2 cellular contexts compared by ENCODE assay signal in genomic region chrX:112391313-112391712, GRCh38.
TF ChIP-seq lines count a peak whose summit lies in the region.

No MANE protein-coding gene starts in this region.

TF ChIP-seq in GM23338, 12 proteins besides CTCF, POLR2A, EP300 and RAD21 (continued from another document):
- TF ChIP-seq EZH2phosphoT487 (IDR thresholded peaks at IDR 0.05; ENCODE audit: unreplicated experiment) (no peak), CREB1 (CRISPR knock-in tag; IDR thresholded peaks at IDR 0.05; ENCODE audit: low read depth) (no peak), REST (IDR thresholded peaks at IDR 0.05; ENCODE audit: unreplicated experiment) (no peak), ZNF331 (CRISPR knock-in tag; IDR thresholded peaks at IDR 0.05; ENCODE audit: low read depth) (no peak), POLR2AphosphoS5 (IDR thresholded peaks at IDR 0.05; ENCODE audit: low read depth) (no peak), NANOG (IDR thresholded peaks at IDR 0.05; ENCODE audit: borderline replicate concordance) (no peak), JUNB (IDR thresholded peaks at IDR 0.05; ENCODE audit: unreplicated experiment) (no peak), ZNF462 (CRISPR knock-in tag; IDR thresholded peaks at IDR 0.05) (no peak), STAT1 (IDR thresholded peaks at IDR 0.05; ENCODE audit: unreplicated experiment) (no peak), ETS1 (IDR thresholded peaks at IDR 0.05) (no peak)

TF ChIP-seq in H1, 55 proteins besides CTCF, POLR2A, EP300 and RAD21:
- TF ChIP-seq, protein P1, sequence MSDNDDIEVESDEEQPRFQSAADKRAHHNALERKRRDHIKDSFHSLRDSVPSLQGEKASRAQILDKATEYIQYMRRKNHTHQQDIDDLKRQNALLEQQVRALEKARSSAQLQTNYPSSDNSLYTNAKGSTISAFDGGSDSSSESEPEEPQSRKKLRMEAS (IDR thresholded peaks at IDR 0.05) = no peak
- TF ChIP-seq KDM5A (IDR thresholded peaks at IDR 0.05; ENCODE audit: low read length) = no peak
- no peak for TF ChIP-seq JUN (IDR thresholded peaks at IDR 0.05; ENCODE audit: low read depth, low read length)
- TF ChIP-seq TEAD4 (IDR thresholded peaks at IDR 0.05; ENCODE audit: low read depth, low read length) = no peak
- TF ChIP-seq GABPA (IDR thresholded peaks at IDR 0.05; ENCODE audit: borderline replicate concordance, insufficient read depth, low read length) = no peak
- TF ChIP-seq TAF1 (IDR thresholded peaks at IDR 0.05; ENCODE audit: low read depth, low read length) = no peak
- TF ChIP-seq HDAC2 (IDR thresholded peaks at IDR 0.05; ENCODE audit: borderline replicate concordance in 1 of 2, low read depth in 2 of 2, low read length in 2 of 2) = no peak
- no peak for TF ChIP-seq GTF2F1 (IDR thresholded peaks at IDR 0.05; ENCODE audit: borderline replicate concordance, low read depth, low read length)
- no peak for TF ChIP-seq YY1 (IDR thresholded peaks at IDR 0.05; ENCODE audit: low read depth, low read length)
- no peak for TF ChIP-seq FOSL1 (IDR thresholded peaks at IDR 0.05; ENCODE audit: insufficient read depth, low read depth, low read length)
- no peak for TF ChIP-seq CBX8 (IDR thresholded peaks at IDR 0.05; ENCODE audit: borderline replicate concordance, low read depth, low read length)
- no peak for TF ChIP-seq NANOG (IDR thresholded peaks at IDR 0.05; ENCODE audit: insufficient read depth, low read depth, low read length, poor library complexity, severe bottlenecking)
- no peak for TF ChIP-seq USF2 (IDR thresholded peaks at IDR 0.05; ENCODE audit: low read length)
- TF ChIP-seq ZNF274 (IDR thresholded peaks at IDR 0.05; ENCODE audit: borderline replicate concordance, extremely low read depth, low read length) = no peak
- no peak for TF ChIP-seq NRF1 (IDR thresholded peaks at IDR 0.05; ENCODE audit: low read depth, low read length)
- TF ChIP-seq POU5F1 (IDR thresholded peaks at IDR 0.05; ENCODE audit: low read depth, low read length) = no peak
- no peak for TF ChIP-seq CTBP2 (IDR thresholded peaks at IDR 0.05; ENCODE audit: borderline replicate concordance, insufficient read depth, insufficient read length, low read length)
- TF ChIP-seq SAP30 (IDR thresholded peaks at IDR 0.05; ENCODE audit: insufficient read depth, insufficient replicate concordance, low read length) = no peak
- TF ChIP-seq RBBP5 (IDR thresholded peaks at IDR 0.05; ENCODE audit: borderline replicate concordance, low read depth, low read length) = no peak
- TF ChIP-seq SP2 (IDR thresholded peaks at IDR 0.05; ENCODE audit: low read length) = no peak
